In the genomic region with DNA sequence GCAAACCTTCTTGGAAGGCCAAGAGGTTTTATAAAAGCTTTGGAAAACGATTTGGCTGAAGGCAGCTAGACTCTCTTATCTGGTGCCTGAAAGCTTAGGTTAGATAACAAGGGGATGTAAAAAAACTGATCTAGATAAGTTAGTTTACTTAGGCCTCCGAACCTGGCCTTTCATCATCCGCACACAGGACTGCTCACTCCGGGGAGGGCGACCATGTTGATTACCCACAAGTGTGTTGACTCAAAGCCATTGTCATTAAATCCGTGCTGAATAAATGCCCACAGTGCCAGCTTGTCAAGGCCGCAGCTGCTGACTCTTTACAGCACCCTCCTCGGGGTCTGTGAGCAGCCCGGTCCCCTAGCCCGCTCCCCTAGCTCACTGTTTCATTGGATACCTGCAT, we compare ENCODE assay signal across 26 cellular contexts.
"Had no signal": no experiment of that assay in that cellular context is flagged by ENCODE, and none has a peak within 500 bp of the region (broad histone marks: within the 10 kb centered on the region; RNA-seq: fewer than 3 reads in every experiment).

No MANE protein-coding gene starts in this region.

- H3K9me3 Mint-ChIP-seq: central memory CD8-positive, alpha-beta T cell had no signal

- H3K36me3 ChIP-seq: breast epithelium, left ventricle myocardium inferior, pancreas, right atrium auricular region, upper lobe of right lung had no signal

- H3K27me3 ChIP-seq: breast epithelium, pancreas, right atrium auricular region, stomach, tibial artery, upper lobe of right lung had no signal

- H3K4me1 ChIP-seq: breast epithelium, pancreas, tibial artery had no signal

- H3K9me3 ChIP-seq: breast epithelium, left ventricle myocardium inferior, pancreas, right atrium auricular region, tibial artery, upper lobe of right lung had no signal

- H3K4me3 Mint-ChIP-seq: activated CD4-positive, alpha-beta T cell treated with anti-CD3 and anti-CD28 coated beads for 36 hours; activated CD8-positive, alpha-beta memory T cell treated with anti-CD3 and anti-CD28 coated beads, Interleukin-2, amount 10 ng/mL, durations not matched to agents 7 days and 5 days; activated CD8-positive, alpha-beta T cell treated with anti-CD3 and anti-CD28 coated beads, Interleukin-2, amount 10 ng/mL, durations not matched to agents 7 days and 5 days; central memory CD8-positive, alpha-beta T cell; stimulated activated naive B cell treated with anti-CD40 and anti-IgM and Interleukin-4, amounts not matched to agents 10 μg/mL and 1 μg/mL and 100 μg/mL, for 72 hours; T-helper 2 cell treated with Interferon-gamma antibody and Interleukin-4, amounts not matched to agents 5 μg/mL and 100 μg/mL, for 36 hours had no signal

- H3K27ac ChIP-seq: breast epithelium, left ventricle myocardium inferior, pancreas, right atrium auricular region, stomach, tibial artery, upper lobe of right lung had no signal

- ATAC-seq: activated CD4-positive, alpha-beta T cell treated with anti-CD3 and anti-CD28 coated beads for 36 hours; activated CD8-positive, alpha-beta memory T cell treated with anti-CD3 and anti-CD28 coated beads, Interleukin-2, amount 10 ng/mL, durations not matched to agents 7 days and 5 days; activated CD8-positive, alpha-beta T cell treated with anti-CD3 and anti-CD28 coated beads, Interleukin-2, amount 10 ng/mL, durations not matched to agents 7 days and 5 days; activated naive CD4-positive, alpha-beta T cell treated with anti-CD3 and anti-CD28 coated beads, Interleukin-2, amount 50 U/mL, for 72 hours; naive thymus-derived CD4-positive, alpha-beta T cell; pancreas; stimulated activated naive B cell treated with anti-CD40 and anti-IgM and Interleukin-4, amounts not matched to agents 10 μg/mL and 1 μg/mL and 100 μg/mL, for 72 hours; upper lobe of right lung had no signal

- H3K4me3 ChIP-seq: breast epithelium, left ventricle myocardium inferior, lung, pancreas, right atrium auricular region, smooth muscle cell, stomach, tibial artery, upper lobe of right lung had no signal

- H3K27me3 Mint-ChIP-seq: activated CD4-positive, alpha-beta T cell treated with anti-CD3 and anti-CD28 coated beads for 36 hours; activated CD8-positive, alpha-beta memory T cell treated with anti-CD3 and anti-CD28 coated beads, Interleukin-2, amount 10 ng/mL, durations not matched to agents 7 days and 5 days; central memory CD8-positive, alpha-beta T cell; naive thymus-derived CD4-positive, alpha-beta T cell; stimulated activated naive B cell treated with anti-CD40 and anti-IgM and Interleukin-4, amounts not matched to agents 10 μg/mL and 1 μg/mL and 100 μg/mL, for 72 hours had no signal

- DNase-seq: activated CD4-positive, alpha-beta T cell treated with anti-CD3 and anti-CD28 coated beads for 36 hours; activated CD4-positive, CD25-positive, alpha-beta regulatory T cell; activated CD8-positive, alpha-beta memory T cell treated with anti-CD3 and anti-CD28 coated beads, Interleukin-2, amount 10 ng/mL, durations not matched to agents 7 days and 5 days; activated CD8-positive, alpha-beta T cell treated with anti-CD3 and anti-CD28 coated beads, Interleukin-2, amount 10 ng/mL, durations not matched to agents 7 days and 5 days; activated naive CD4-positive, alpha-beta T cell; activated T-cell treated with anti-CD3 and anti-CD28 coated beads, Interleukin-2, amount 50 U/mL, for 48 hours; dermis blood vessel endothelial cell; effector CD4-positive, alpha-beta T cell; left ventricle myocardium inferior; naive thymus-derived CD4-positive, alpha-beta T cell; nucleus accumbens; pancreas; stimulated activated CD4-positive, alpha-beta T cell treated with anti-CD3 and anti-CD28 coated beads, Interleukin-1b, Interleukin-23, amount 100 ng/mL, for 48 hours; stimulated activated CD4-positive, alpha-beta T cell treated with anti-CD3 and anti-CD28 coated beads, Interleukin-4, amount 100 ng/mL, for 4 hours; stimulated activated CD8-positive, alpha-beta memory T cell treated with anti-CD3 and anti-CD28 coated beads, Interleukin-4, amount 100 ng/mL, for 48 hours; stimulated activated naive B cell treated with anti-CD40 and anti-IgM and Interleukin-4, amounts not matched to agents 10 μg/mL and 1 μg/mL and 100 μg/mL, for 72 hours; stomach; tibial artery; upper lobe of right lung had no signal

- H3K27ac Mint-ChIP-seq: activated CD4-positive, alpha-beta T cell treated with anti-CD3 and anti-CD28 coated beads for 36 hours; activated CD8-positive, alpha-beta memory T cell treated with anti-CD3 and anti-CD28 coated beads, Interleukin-2, amount 10 ng/mL, durations not matched to agents 7 days and 5 days; activated CD8-positive, alpha-beta T cell treated with anti-CD3 and anti-CD28 coated beads, Interleukin-2, amount 10 ng/mL, durations not matched to agents 7 days and 5 days; activated naive CD4-positive, alpha-beta T cell treated with anti-CD3 and anti-CD28 coated beads, Interleukin-2, amount 50 U/mL, for 72 hours; stimulated activated naive B cell treated with anti-CD40 and anti-IgM and Interleukin-4, amounts not matched to agents 10 μg/mL and 1 μg/mL and 100 μg/mL, for 72 hours; T-helper 2 cell treated with Interferon-gamma antibody and Interleukin-4, amounts not matched to agents 5 μg/mL and 100 μg/mL, for 36 hours had no signal
